28 cellular contexts compared by ENCODE assay signal in genomic region chr4:45122406-45122805, GRCh38.
"Had no signal": no experiment of that assay in that cellular context is flagged by ENCODE, and none has a peak within 500 bp of the region (broad histone marks: within the 10 kb centered on the region; RNA-seq: fewer than 3 reads in every experiment).

No MANE protein-coding gene starts in this region.

- H3K4me2 ChIP-seq: hepatocyte, neural progenitor cell had no signal

- H3K79me2 ChIP-seq: hepatocyte had no signal

- H3K4me1 ChIP-seq: left lung, lower lobe of right lung, neural progenitor cell, spleen, suprapubic skin, tibial artery, upper lobe of right lung had no signal

- H3K36me3 Mint-ChIP-seq: mesothelial cell of epicardium; naive B cell; natural killer cell; neural progenitor cell; stimulated activated effector memory CD8-positive, alpha-beta T cell treated with anti-CD3 and anti-CD28 coated beads, Interleukin-12 subunit alpha, Interleukin-12 subunit beta, amount 100 ng/mL, for 72 hours had no signal

- H3K27me3 Mint-ChIP-seq: naive B cell; progenitor cell of endocrine pancreas; stimulated activated naive CD8-positive, alpha-beta T cell treated with anti-CD3 and anti-CD28 coated beads, Interleukin-15, Interleukin-2, amounts not matched to agents 100 ng/mL and 50 ng/mL, for 24 hours had no signal

- H3K4me1 Mint-ChIP-seq: naive B cell; natural killer cell; nephron progenitor cell; neural progenitor cell; stimulated activated effector memory CD8-positive, alpha-beta T cell treated with anti-CD3 and anti-CD28 coated beads, Interleukin-12 subunit alpha, Interleukin-12 subunit beta, amount 100 ng/mL, for 72 hours had no signal

- FAIRE-seq: kidney, urothelium cell line had no signal

- DNase-seq: kidney; left colon; left lung; lower lobe of right lung; mesendoderm; naive B cell; natural killer cell; nephron progenitor cell; occipital lobe; ovary; right cardiac atrium; spleen; stimulated activated CD4-positive, alpha-beta T cell treated with anti-CD3 and anti-CD28 coated beads, Interleukin-4, amount 100 ng/mL, for 24 hours; stimulated activated naive CD4-positive, alpha-beta T cell; tibial artery; upper lobe of right lung had no signal

- H3K4me3 Mint-ChIP-seq: mesothelial cell of epicardium; naive B cell; natural killer cell; nephron progenitor cell; neural progenitor cell; stimulated activated effector memory CD8-positive, alpha-beta T cell treated with anti-CD3 and anti-CD28 coated beads, Interleukin-12 subunit alpha, Interleukin-12 subunit beta, amount 100 ng/mL, for 72 hours; stimulated activated naive CD8-positive, alpha-beta T cell treated with anti-CD3 and anti-CD28 coated beads, Interleukin-15, Interleukin-2, amounts not matched to agents 100 ng/mL and 50 ng/mL, for 24 hours had no signal

- H2AFZ ChIP-seq: hepatocyte, neural progenitor cell had no signal

- H3K27ac Mint-ChIP-seq: mesothelial cell of epicardium; naive B cell; natural killer cell; nephron progenitor cell; neural progenitor cell; progenitor cell of endocrine pancreas; stimulated activated effector memory CD8-positive, alpha-beta T cell treated with anti-CD3 and anti-CD28 coated beads, Interleukin-12 subunit alpha, Interleukin-12 subunit beta, amount 100 ng/mL, for 72 hours; stimulated activated naive CD8-positive, alpha-beta T cell treated with anti-CD3 and anti-CD28 coated beads, Interleukin-15, Interleukin-2, amounts not matched to agents 100 ng/mL and 50 ng/mL, for 24 hours had no signal

- H3K9ac ChIP-seq: neural progenitor cell had no signal

- H3K27me3 ChIP-seq: hepatocyte, left lung, neural progenitor cell, neutrophil, ovary, spleen, suprapubic skin, tibial artery, upper lobe of right lung had no signal

- H3K9me3 ChIP-seq: left lung, lower lobe of right lung, neutrophil, ovary, spleen, suprapubic skin, thoracic aorta, tibial artery, upper lobe of right lung had no signal

- ATAC-seq: left colon; left lung; lower lobe of right lung; natural killer cell; right cardiac atrium; sciatic nerve; stimulated activated effector memory CD8-positive, alpha-beta T cell treated with anti-CD3 and anti-CD28 coated beads, Interleukin-12 subunit alpha, Interleukin-12 subunit beta, amount 100 ng/mL, for 72 hours; upper lobe of right lung had no signal

- H3K27ac ChIP-seq: hepatocyte, left lung, lower lobe of right lung, neural progenitor cell, neutrophil, ovary, skin epidermis, spleen, suprapubic skin, thoracic aorta, tibial artery, upper lobe of right lung had no signal

- H3K36me3 ChIP-seq: left lung, lower lobe of right lung, neural progenitor cell, neutrophil, ovary, spleen, suprapubic skin, thoracic aorta, tibial artery, upper lobe of right lung had no signal

- H3K9me3 Mint-ChIP-seq: mesothelial cell of epicardium; nephron progenitor cell; neural progenitor cell; stimulated activated naive CD8-positive, alpha-beta T cell treated with anti-CD3 and anti-CD28 coated beads, Interleukin-15, Interleukin-2, amounts not matched to agents 100 ng/mL and 50 ng/mL, for 24 hours had no signal

- H3K4me3 ChIP-seq: hepatocyte, left lung, lower lobe of right lung, neural progenitor cell, ovary, skin epidermis, spleen, suprapubic skin, thoracic aorta, tibial artery, upper lobe of right lung had no signal
